Comparison of ENCODE assay signal across 8 cellular contexts in the genomic region with DNA sequence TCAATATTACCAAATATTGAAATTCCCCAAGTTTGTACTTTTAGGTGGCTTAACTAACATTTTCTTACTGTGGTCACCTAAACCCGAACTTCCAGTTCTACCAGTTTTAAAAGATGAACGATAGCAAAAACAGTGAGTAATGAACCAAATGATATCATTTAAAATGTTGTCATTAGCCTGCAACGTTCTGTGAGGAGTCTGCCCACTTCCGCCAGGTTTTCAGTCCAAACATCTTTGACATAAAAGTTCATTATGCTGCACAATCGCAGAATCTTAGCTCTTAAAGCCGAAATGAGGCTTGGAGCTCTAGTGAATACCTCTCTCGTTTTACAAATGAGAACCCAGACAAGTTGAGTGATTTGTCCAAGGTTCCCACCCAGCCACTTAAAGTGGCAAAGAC. TPM values are rescaled to one million over a fixed set of nuclear protein-coding genes. Genes with fewer than 3 reads are reported as not detected.
DNase-seq lines count a peak whose midpoint lies in the region; TF ChIP-seq lines count a peak whose summit lies in the region.

No MANE protein-coding gene starts in this region.

- H3K27ac ChIP-seq in HEK293 (ENCODE audit: extremely low read depth, low read depth, low read length) (no peak overlapping the region), tibial artery (peak overlapping the region; percentile 89 to 94)

- H3K27me3 ChIP-seq in adipocyte (replicated peaks; ENCODE audit: control insufficient read depth, insufficient read depth, low read length) (peaks cover 3% of the 10 kb centered on the region), tibial artery (no peaks in the 10 kb centered on the region)

- H3K9ac ChIP-seq in adipocyte (ENCODE audit: low read length): peak overlapping the region; percentile 82

- intact Hi-C loops in tibial artery (cut with DNase I; ENCODE audit: low total_unique reads): no loop called here

- TF ChIP-seq CTCF in HEK293 (tag by site-specific recombination; IDR thresholded peaks at IDR 0.05) (no peak), tibial artery (IDR thresholded peaks at IDR 0.05) (no peak)

- H3K9me3 ChIP-seq in HEK293 (ENCODE audit: control insufficient read depth, insufficient read depth, low read depth, low read length): no peaks in the 10 kb centered on the region
- H3K9me3 ChIP-seq in adipocyte (ENCODE audit: control insufficient read depth, low read length): no peaks in the 10 kb centered on the region
- H3K9me3 ChIP-seq in tibial artery: no peaks in the 10 kb centered on the region

- DNase-seq in AG20443 (ENCODE audit: low spot score) (peak; percentile 9), adipocyte (ENCODE audit: low read depth) (peak; percentile 36), kidney tubule cell (ENCODE audit: low spot score) (peak; percentile 55), tibial artery (no peak), occipital lobe (lab: John Stamatoyannopoulos, UW) (no peak), cortex of kidney (lab: John Stamatoyannopoulos, UW) (no peak), NCI-H2196 treated with DMSO at 0.1 percent for 48 hours (lab: John Stamatoyannopoulos, UW; ENCODE audit: unreplicated experiment) (no peak)

- H3K4me1 ChIP-seq in HEK293 (ENCODE audit: control insufficient read depth, insufficient read depth, low read length): no peaks in the 10 kb centered on the region
- no peaks in the 10 kb centered on the region for H3K4me1 ChIP-seq in adipocyte (ENCODE audit: control insufficient read depth, insufficient read depth, low read length)
- peaks cover 0 to 8% (median 0%) of the 10 kb centered on the region in 4 donors for H3K4me1 ChIP-seq in tibial artery

- POLR2A ChIA-PET in HEK293 (lab: Yijun Ruan, JAX): interaction anchor here (0.7 kb wide), 1 partner anchor 330 kb away, joined by 3 read pairs; no protein-coding TSS in a partner anchor

- H3K4me3 ChIP-seq in HEK293 (ENCODE audit: low read depth, low read length) (peak overlapping the region; percentile 64), adipocyte (ENCODE audit: low read length) (peak overlapping the region; percentile 83), tibial artery (peak overlapping the region; percentile 85 to 87)

- CTCF ChIA-PET in HEK293 (lab: Yijun Ruan, JAX): no interaction called here

- H3K36me3 ChIP-seq in HEK293 (ENCODE audit: control insufficient read depth in 2 of 2, insufficient read depth in 1 of 2, low read length in 2 of 2) (peaks cover 15% of the 10 kb centered on the region in 2 experiments), adipocyte (ENCODE audit: control insufficient read depth, insufficient read depth, low read length, severe bottlenecking) (peaks cover 11% of the 10 kb centered on the region), tibial artery (peaks cover 0 to 10% (median 6%) of the 10 kb centered on the region in 3 donors)

TF ChIP-seq in HEK293, 187 proteins besides CTCF, POLR2A, EP300 and RAD21:
- TF ChIP-seq ZNF558 (tag by site-specific recombination; IDR thresholded peaks at IDR 0.05) (no peak), ZFP37 (tag by site-specific recombination; IDR thresholded peaks at IDR 0.05) (no peak), ZNF670 (tag by site-specific recombination; IDR thresholded peaks at IDR 0.05; ENCODE audit: low read depth) (no peak), ZNF350 (tag by site-specific recombination; IDR thresholded peaks at IDR 0.05) (no peak), ZNF433 (tag by site-specific recombination; IDR thresholded peaks at IDR 0.05; ENCODE audit: low read depth) (no peak), ZNF664 (tag by site-specific recombination; IDR thresholded peaks at IDR 0.05) (no peak), SCRT1 (tag by site-specific recombination; IDR thresholded peaks at IDR 0.05; ENCODE audit: borderline replicate concordance) (no peak), ZNF596 (tag by site-specific recombination; IDR thresholded peaks at IDR 0.05) (no peak), ZNF324 (tag by site-specific recombination; IDR thresholded peaks at IDR 0.05) (no peak), ZNF239 (tag by site-specific recombination; IDR thresholded peaks at IDR 0.05) (no peak), BCL6B (tag by site-specific recombination; IDR thresholded peaks at IDR 0.05) (no peak), ZBTB20 (tag by site-specific recombination; IDR thresholded peaks at IDR 0.05) (no peak), ZNF639 (tag by site-specific recombination; IDR thresholded peaks at IDR 0.05) (no peak), ZNF354C (tag by site-specific recombination; IDR thresholded peaks at IDR 0.05; ENCODE audit: borderline replicate concordance, low read depth) (no peak), ZNF704 (tag by site-specific recombination; IDR thresholded peaks at IDR 0.05) (no peak), IKZF3 (tag by site-specific recombination; IDR thresholded peaks at IDR 0.05) (no peak)
TF ChIP-seq in HEK293: peak in this region for 0.

RNA-seq across cellular contexts. Expression of gene PIGA, which starts 0.8 kb away (rescaled TPM):
- total RNA-seq in occipital lobe: 13.1 TPM

RNA-seq across cellular contexts. Expression of gene ASB11, which starts 19.1 kb away (rescaled TPM):
- total RNA-seq in occipital lobe: not detected

RNA-seq across cellular contexts. Expression of gene VEGFD, which starts 49.7 kb away (rescaled TPM):
- not detected for total RNA-seq in occipital lobe

Comparison
In these comparisons a context has a peak if more than half of its experiments do, and no peak if none do; other contexts are left out.
1. DNase-seq: peak in AG20443 (single experiment), adipocyte (single experiment) and kidney tubule cell (single experiment); none in tibial artery (0 of 2), occipital lobe (single experiment), cortex of kidney (single experiment) and NCI-H2196 treated with DMSO at 0.1 percent for 48 hours (single experiment).
2. Peak in every context shown above with its lines, with median percentiles within 50 percentile points of each other: H3K4me3 ChIP-seq.